25 cellular contexts compared by ENCODE assay signal in genomic region chr15:69815793-69816192, GRCh38.
"Had no signal": no experiment of that assay in that cellular context is flagged by ENCODE, and none has a peak within 500 bp of the region (broad histone marks: within the 10 kb centered on the region; RNA-seq: fewer than 3 reads in every experiment).

No MANE protein-coding gene starts in this region.

- H3K4me3 ChIP-seq: adrenal gland, body of pancreas, esophagus squamous epithelium, left lung, lower lobe of right lung, testis, transverse colon had no signal

- DNase-seq: activated CD4-positive, alpha-beta T cell treated with anti-CD3 and anti-CD28 coated beads for 4 hours; activated CD4-positive, alpha-beta T cell treated with anti-CD3 and anti-CD28 coated beads, Interleukin-2, amount 50 U/mL, for 4 hours; activated CD8-positive, alpha-beta memory T cell treated with anti-CD3 and anti-CD28 coated beads, Interleukin-2, amount 50 U/mL, for 4 hours; activated gamma-delta T cell; activated T-cell treated with anti-CD3 and anti-CD28 coated beads, Interleukin-2, amount 50 U/mL, for 1 hour; adrenal gland; aorta; body of pancreas; effector CD8-positive, alpha-beta T cell; esophagus squamous epithelium; foreskin melanocyte; left lung; lower lobe of right lung; mesenchymal stem cell; right cardiac atrium; stimulated activated CD4-positive, alpha-beta T cell treated with anti-CD3 and anti-CD28 coated beads, Interleukin-15, amount 100 ng/mL, for 24 hours; stimulated activated CD4-positive, alpha-beta T cell treated with anti-CD3 and anti-CD28 coated beads, Interleukin-2, amount 100 ng/mL, for 24 hours; stimulated activated naive B cell treated with anti-CD40 and anti-IgM and Interleukin-4, amounts not matched to agents 10 μg/mL and 1 μg/mL and 100 μg/mL, for 72 hours; testis; transverse colon had no signal

- H3K27ac ChIP-seq: adrenal gland, body of pancreas, epithelial cell of prostate, esophagus squamous epithelium, left lung, lower lobe of right lung, testis, transverse colon, VCaP had no signal

- H3K27ac Mint-ChIP-seq: activated naive CD4-positive, alpha-beta T cell treated with anti-CD3 and anti-CD28 coated beads, Interleukin-2, amount 50 U/mL, for 24 hours; activated T-helper 1 cell treated with anti-CD3 and anti-CD28 coated beads, Interleukin-12 subunit alpha, Interleukin-12 subunit beta, Interleukin-2, Interleukin-4 antibody, amounts not matched to agents 30 ng/mL and 10 ng/mL and 1 ng/mL, durations not matched to agents 14 hours and 24 hours and 36 hours; natural killer cell treated with Interleukin-12 subunit alpha and Interleukin-12 subunit beta and Interleukin-15 and Interleukin-18, amount 100 ng/mL, for 72 hours; stimulated activated naive B cell treated with anti-CD40 and anti-IgM and Interleukin-4, amounts not matched to agents 10 μg/mL and 1 μg/mL and 100 μg/mL, for 72 hours had no signal

- H3K4me3 Mint-ChIP-seq: activated naive CD4-positive, alpha-beta T cell treated with anti-CD3 and anti-CD28 coated beads, Interleukin-2, amount 50 U/mL, for 24 hours; activated T-helper 1 cell treated with anti-CD3 and anti-CD28 coated beads, Interleukin-12 subunit alpha, Interleukin-12 subunit beta, Interleukin-2, Interleukin-4 antibody, amounts not matched to agents 30 ng/mL and 10 ng/mL and 1 ng/mL, durations not matched to agents 14 hours and 24 hours and 36 hours; natural killer cell treated with Interleukin-12 subunit alpha and Interleukin-12 subunit beta and Interleukin-15 and Interleukin-18, amount 100 ng/mL, for 72 hours; stimulated activated naive B cell treated with anti-CD40 and anti-IgM and Interleukin-4, amounts not matched to agents 10 μg/mL and 1 μg/mL and 100 μg/mL, for 72 hours had no signal

- H3K9me3 Mint-ChIP-seq: activated naive CD4-positive, alpha-beta T cell treated with anti-CD3 and anti-CD28 coated beads, Interleukin-2, amount 50 U/mL, for 24 hours; activated T-helper 1 cell treated with anti-CD3 and anti-CD28 coated beads, Interleukin-12 subunit alpha, Interleukin-12 subunit beta, Interleukin-2, Interleukin-4 antibody, amounts not matched to agents 30 ng/mL and 10 ng/mL and 1 ng/mL, durations not matched to agents 14 hours and 24 hours and 36 hours; natural killer cell treated with Interleukin-12 subunit alpha and Interleukin-12 subunit beta and Interleukin-15 and Interleukin-18, amount 100 ng/mL, for 72 hours had no signal

- H3K36me3 Mint-ChIP-seq: activated naive CD4-positive, alpha-beta T cell treated with anti-CD3 and anti-CD28 coated beads, Interleukin-2, amount 50 U/mL, for 24 hours; natural killer cell treated with Interleukin-12 subunit alpha and Interleukin-12 subunit beta and Interleukin-15 and Interleukin-18, amount 100 ng/mL, for 72 hours; stimulated activated naive B cell treated with anti-CD40 and anti-IgM and Interleukin-4, amounts not matched to agents 10 μg/mL and 1 μg/mL and 100 μg/mL, for 72 hours had no signal

- ATAC-seq: body of pancreas; left lung; lower lobe of right lung; right cardiac atrium; stimulated activated naive B cell treated with anti-CD40 and anti-IgM and Interleukin-4, amounts not matched to agents 10 μg/mL and 1 μg/mL and 100 μg/mL, for 72 hours had no signal

- H3K9me3 ChIP-seq: adrenal gland, body of pancreas, esophagus squamous epithelium, left lung, lower lobe of right lung, testis, transverse colon had no signal
